23 cellular contexts compared by ENCODE assay signal in genomic region chr9:7788772-7789171, GRCh38.
"Had no signal": no experiment of that assay in that cellular context is flagged by ENCODE, and none has a peak within 500 bp of the region (broad histone marks: within the 10 kb centered on the region; RNA-seq: fewer than 3 reads in every experiment).

No MANE protein-coding gene starts in this region.

- ATAC-seq: activated CD4-positive, CD25-positive, alpha-beta regulatory T cell treated with anti-CD3 and anti-CD28 coated beads, Interleukin-2, amount 50 U/mL, for 24 hours; activated CD8-positive, alpha-beta T cell treated with anti-CD3 and anti-CD28 coated beads for 36 hours; activated T-cell treated with anti-CD3 and anti-CD28 coated beads, Interleukin-2, amount 50 U/mL, for 4 hours; activated T-helper 17 cell treated with anti-CD3 and anti-CD28 coated beads, Interleukin-2, amount 50 U/mL, for 72 hours; esophagus mucosa; T-helper 17 cell had no signal

- DNase-seq: activated B cell treated with CpG ODN at 0.5 μM for 24 hours; activated CD4-positive, alpha-beta T cell treated with anti-CD3 and anti-CD28 coated beads, Interleukin-2, amount 50 U/mL, for 1 hour; activated CD4-positive, alpha-beta T cell treated with anti-CD3 and anti-CD28 coated beads, Interleukin-2, amount 50 U/mL, for 48 hours; activated CD8-positive, alpha-beta memory T cell treated with anti-CD3 and anti-CD28 coated beads for 24 hours; activated CD8-positive, alpha-beta T cell treated with anti-CD3 and anti-CD28 coated beads for 36 hours; activated effector memory CD4-positive, alpha-beta T cell treated with Interleukin-2 at 50 U/mL for 16 hours; activated gamma-delta T cell treated with Interleukin-2 at 50 U/mL for 16 hours; activated naive CD4-positive, alpha-beta T cell treated with anti-CD3 and anti-CD28 coated beads, Interleukin-2, amount 50 U/mL, for 16 hours; activated naive CD4-positive, alpha-beta T cell treated with Interleukin-2 at 50 U/mL for 16 hours; activated T-cell treated with anti-CD3 and anti-CD28 coated beads, Interleukin-2, amount 50 U/mL, for 4 hours; amniotic stem cell; brain microvascular endothelial cell; effector memory CD4-positive, alpha-beta T cell; endodermal cell; foreskin fibroblast; glutamatergic neuron; T-helper 1 cell; T-helper 17 cell; T1000; WERI-Rb-1 had no signal
